16 cellular contexts compared by ENCODE assay signal in genomic region chr1:11960710-11961109, GRCh38. TPM values are rescaled to one million over a fixed set of nuclear protein-coding genes. Genes with fewer than 3 reads are reported as not detected.
DNase-seq lines count a peak whose midpoint lies in the region; ATAC-seq and TF ChIP-seq lines count a peak whose summit lies in the region.
"Had no signal": no experiment of that assay in that cellular context is flagged by ENCODE, and none has a peak within 500 bp of the region (broad histone marks: within the 10 kb centered on the region; RNA-seq: fewer than 3 reads in every experiment).

No MANE protein-coding gene starts in this region.

- H3K36me3 ChIP-seq in left lung (peaks cover 0 to 93% of the 10 kb centered on the region in 2 donors), transverse colon (peaks cover 0 to 13% (median 2%) of the 10 kb centered on the region in 4 donors)

- intact Hi-C loops in left lung (cut with DNase I) (loop anchor here in 1 of 2 donors (10.0 kb wide), 1 partner anchor 56 kb away; no protein-coding TSS in a partner anchor), transverse colon (cut with DNase I; ENCODE audit: low total_unique reads) (no loop called here)

- no peaks in the 10 kb centered on the region for H3K9me3 Mint-ChIP-seq in activated naive CD8-positive, alpha-beta T cell treated with anti-CD3 and anti-CD28 coated beads, Interleukin-2, amount 10 ng/mL, durations not matched to agents 7 days and 5 days
- no peaks in the 10 kb centered on the region for H3K9me3 Mint-ChIP-seq in activated naive CD8-positive, alpha-beta T cell treated with anti-CD3 and anti-CD28 coated beads for 36 hours
- no peaks in the 10 kb centered on the region for H3K9me3 Mint-ChIP-seq in progenitor cell of endocrine pancreas (ENCODE audit: low read depth)

- H3K27me3 ChIP-seq in left lung (no peaks in the 10 kb centered on the region), transverse colon (no peaks in the 10 kb centered on the region)
- H3K27me3 ChIP-seq: ascending aorta, tibial nerve had no signal

- POLR2A ChIA-PET in activated naive CD8-positive, alpha-beta T cell treated with anti-CD3 and anti-CD28 coated beads, Interleukin-2, amount 10 ng/mL, durations not matched to agents 7 days and 5 days (lab: Charles Lee) = interaction anchor here (1.5 to 2.3 kb wide), 2 partner anchors 51 to 53 kb away, joined by 6 to 9 read pairs; no protein-coding TSS in a partner anchor

- H3K9me3 ChIP-seq in left lung = no peaks in the 10 kb centered on the region
- H3K9me3 ChIP-seq in transverse colon = no peaks in the 10 kb centered on the region
- H3K9me3 ChIP-seq: ascending aorta, tibial nerve had no signal

- H3K27me3 Mint-ChIP-seq in activated naive CD8-positive, alpha-beta T cell treated with anti-CD3 and anti-CD28 coated beads, Interleukin-2, amount 10 ng/mL, durations not matched to agents 7 days and 5 days = no peaks in the 10 kb centered on the region
- no peaks in the 10 kb centered on the region for H3K27me3 Mint-ChIP-seq in activated naive CD8-positive, alpha-beta T cell treated with anti-CD3 and anti-CD28 coated beads for 36 hours
- no peaks in the 10 kb centered on the region for H3K27me3 Mint-ChIP-seq in progenitor cell of endocrine pancreas

- DNase-seq in activated naive CD8-positive, alpha-beta T cell treated with anti-CD3 and anti-CD28 coated beads, Interleukin-2, amount 10 ng/mL, durations not matched to agents 7 days and 5 days = no peak
- no peak for DNase-seq in activated naive CD8-positive, alpha-beta T cell treated with anti-CD3 and anti-CD28 coated beads for 36 hours
- DNase-seq in caudate nucleus (lab: John Stamatoyannopoulos, UW) = peak in 1 of 61 donors; percentile 31
- peak; percentile 60 to 87 for DNase-seq in left lung
- DNase-seq in transverse colon = no peak
- DNase-seq in progenitor cell of endocrine pancreas (ENCODE audit: low spot score, unreplicated experiment) = no peak
- no peak for DNase-seq in effector CD8-positive, alpha-beta T cell (lab: John Stamatoyannopoulos, UW)
- DNase-seq: activated CD4-positive, alpha-beta T cell treated with anti-CD3 and anti-CD28 coated beads for 1 hour; activated T-cell treated with anti-CD3 and anti-CD28 coated beads, Interleukin-2, amount 50 U/mL, for 1 hour; Calu3; effector memory CD4-positive, alpha-beta T cell; IMR-90; NCI-H187 treated with DMSO at 0.1 percent for 48 hours had no signal

- H3K27ac ChIP-seq in caudate nucleus (ENCODE audit: low read depth, low read length) (peak overlapping the region; percentile 71), left lung (peak overlapping the region; percentile 16 to 77), transverse colon (peak overlapping the region; percentile 55 to 70 (median 64))
- H3K27ac ChIP-seq: ascending aorta had no signal

- H3K4me1 ChIP-seq in left lung (peaks cover 0 to 18% of the 10 kb centered on the region in 2 donors), transverse colon (peaks cover 10 to 16% (median 12%) of the 10 kb centered on the region in 4 donors)
- H3K4me1 ChIP-seq: ascending aorta had no signal

- TF ChIP-seq EP300 in transverse colon (IDR thresholded peaks at IDR 0.05; ENCODE audit: low read depth) = no peak

- 15 to 68% methylated on average over 2 to 6 of the region's 6 CpGs for WGBS in transverse colon (ENCODE audit: low coverage in 1 of 2), 2 donors

- H3K27ac Mint-ChIP-seq in activated naive CD8-positive, alpha-beta T cell treated with anti-CD3 and anti-CD28 coated beads, Interleukin-2, amount 10 ng/mL, durations not matched to agents 7 days and 5 days = no peak overlapping the region
- no peak overlapping the region for H3K27ac Mint-ChIP-seq in activated naive CD8-positive, alpha-beta T cell treated with anti-CD3 and anti-CD28 coated beads for 36 hours
- H3K27ac Mint-ChIP-seq in progenitor cell of endocrine pancreas = no peak overlapping the region

- H3K4me3 Mint-ChIP-seq in activated naive CD8-positive, alpha-beta T cell treated with anti-CD3 and anti-CD28 coated beads, Interleukin-2, amount 10 ng/mL, durations not matched to agents 7 days and 5 days = no peak overlapping the region
- no peak overlapping the region for H3K4me3 Mint-ChIP-seq in activated naive CD8-positive, alpha-beta T cell treated with anti-CD3 and anti-CD28 coated beads for 36 hours
- no peak overlapping the region for H3K4me3 Mint-ChIP-seq in progenitor cell of endocrine pancreas (ENCODE audit: low read depth)

- H3K4me3 ChIP-seq in left lung (no peak overlapping the region), transverse colon (no peak overlapping the region)
- H3K4me3 ChIP-seq: ascending aorta, tibial nerve had no signal

- H3K36me3 Mint-ChIP-seq in activated naive CD8-positive, alpha-beta T cell treated with anti-CD3 and anti-CD28 coated beads, Interleukin-2, amount 10 ng/mL, durations not matched to agents 7 days and 5 days = peaks cover 3% of the 10 kb centered on the region
- peaks cover 9% of the 10 kb centered on the region for H3K36me3 Mint-ChIP-seq in activated naive CD8-positive, alpha-beta T cell treated with anti-CD3 and anti-CD28 coated beads for 36 hours
- H3K36me3 Mint-ChIP-seq in progenitor cell of endocrine pancreas (ENCODE audit: insufficient read depth) = peaks cover 11% of the 10 kb centered on the region

- peaks cover 2% of the 10 kb centered on the region for H3K4me1 Mint-ChIP-seq in activated naive CD8-positive, alpha-beta T cell treated with anti-CD3 and anti-CD28 coated beads, Interleukin-2, amount 10 ng/mL, durations not matched to agents 7 days and 5 days
- H3K4me1 Mint-ChIP-seq in activated naive CD8-positive, alpha-beta T cell treated with anti-CD3 and anti-CD28 coated beads for 36 hours = no peaks in the 10 kb centered on the region
- H3K4me1 Mint-ChIP-seq in progenitor cell of endocrine pancreas (ENCODE audit: low read depth) = no peaks in the 10 kb centered on the region

- ATAC-seq in activated naive CD8-positive, alpha-beta T cell treated with anti-CD3 and anti-CD28 coated beads, Interleukin-2, amount 10 ng/mL, durations not matched to agents 7 days and 5 days (ENCODE audit: low read depth) = peak; percentile 22
- peak; percentile 70 for ATAC-seq in left lung
- no peak for ATAC-seq in HG03039 (IDR thresholded peaks at IDR 0.05; ENCODE audit: unreplicated experiment)

- no peak for TF ChIP-seq POLR2A in transverse colon (IDR thresholded peaks at IDR 0.05)

- TF ChIP-seq CTCF in left lung (IDR thresholded peaks at IDR 0.05) (no peak), transverse colon (IDR thresholded peaks at IDR 0.05) (no peak), progenitor cell of endocrine pancreas (IDR thresholded peaks at IDR 0.05; ENCODE audit: unreplicated experiment) (no peak)

- in situ Hi-C loops in transverse colon (cut with MboI; ENCODE audit: low pct_ligation_motif_present in 1 of 4, low pct_unique_long_range_greater_than_20kb in 1 of 4, low sequenced_read_pairs in 3 of 4) = loop anchor here in 3 of 4 donors (25.0 kb wide), 1 partner anchor 123 kb away; the partner anchor contains the start of gene NPPA (in 3 of the 3)

RNA-seq across cellular contexts. Expression of gene MFN2, which starts 19.5 kb away (rescaled TPM):
- 10 to 100 TPM; 51.4 TPM for total RNA-seq in activated naive CD8-positive, alpha-beta T cell treated with anti-CD3 and anti-CD28 coated beads, Interleukin-2, amount 10 ng/mL, durations not matched to agents 7 days and 5 days
- 10 to 100 TPM; 78.1 to 84.2 TPM for total RNA-seq in activated naive CD8-positive, alpha-beta T cell treated with anti-CD3 and anti-CD28 coated beads for 36 hours
- total RNA-seq in left lung = 10 to 100 TPM; 75.4 to 82.0 TPM
- total RNA-seq in transverse colon = 10 to 100 TPM; 72.1 to 92.8 (median 75.6) TPM
- total RNA-seq in progenitor cell of endocrine pancreas = 50.6 and 55.8 TPM in 2 replicates

RNA-seq across cellular contexts. Expression of gene PLOD1, which starts 26.2 kb away (rescaled TPM):
- total RNA-seq in activated naive CD8-positive, alpha-beta T cell treated with anti-CD3 and anti-CD28 coated beads, Interleukin-2, amount 10 ng/mL, durations not matched to agents 7 days and 5 days = 10 to 100 TPM; 16.8 to 21.0 TPM
- total RNA-seq in activated naive CD8-positive, alpha-beta T cell treated with anti-CD3 and anti-CD28 coated beads for 36 hours = 10 to 100 TPM; 21.9 to 22.5 TPM
- total RNA-seq in left lung (100 to 1,000 TPM; 114 to 159 TPM), transverse colon (10 to 100 TPM; 28.8 to 56.3 (median 41.2) TPM), progenitor cell of endocrine pancreas (76.1 and 80.7 TPM in 2 replicates)

RNA-seq across cellular contexts. Expression of gene KIAA2013, which starts 34.5 kb away (rescaled TPM):
- total RNA-seq in activated naive CD8-positive, alpha-beta T cell treated with anti-CD3 and anti-CD28 coated beads, Interleukin-2, amount 10 ng/mL, durations not matched to agents 7 days and 5 days = 10 to 100 TPM; 36.1 to 38.3 TPM
- total RNA-seq in activated naive CD8-positive, alpha-beta T cell treated with anti-CD3 and anti-CD28 coated beads for 36 hours = 10 to 100 TPM; 27.5 to 30.1 TPM
- total RNA-seq in left lung (10 to 100 TPM; 42.9 to 43.3 TPM), transverse colon (100 to 1,000 TPM; 140 to 265 (median 201) TPM), progenitor cell of endocrine pancreas (36.6 and 37.5 TPM in 2 replicates)

RNA-seq across cellular contexts. Expression of gene MIIP, which starts 58.6 kb away (rescaled TPM):
- total RNA-seq in activated naive CD8-positive, alpha-beta T cell treated with anti-CD3 and anti-CD28 coated beads, Interleukin-2, amount 10 ng/mL, durations not matched to agents 7 days and 5 days = 10 to 100 TPM; 34.3 to 36.2 TPM
- 10 to 100 TPM; 21.0 to 22.2 TPM for total RNA-seq in activated naive CD8-positive, alpha-beta T cell treated with anti-CD3 and anti-CD28 coated beads for 36 hours
- 10 to 100 TPM; 26.8 to 42.3 TPM for total RNA-seq in left lung
- 10 to 100 TPM; 24.4 to 33.6 (median 27.7) TPM for total RNA-seq in transverse colon
- 46.5 and 47.1 TPM in 2 replicates for total RNA-seq in progenitor cell of endocrine pancreas

Comparison
In these comparisons a context has a peak if more than half of its experiments do, and no peak if none do; other contexts are left out.
1. DNase-seq: peak in left lung (2 of 2); none in activated naive CD8-positive, alpha-beta T cell treated with anti-CD3 and anti-CD28 coated beads, Interleukin-2, amount 10 ng/mL, durations not matched to agents 7 days and 5 days (single experiment), activated naive CD8-positive, alpha-beta T cell treated with anti-CD3 and anti-CD28 coated beads for 36 hours (single experiment), transverse colon (single experiment), progenitor cell of endocrine pancreas (single experiment) and effector CD8-positive, alpha-beta T cell (single experiment).
2. Peak in every context shown above with its lines, with median percentiles within 50 percentile points of each other: H3K27ac ChIP-seq.